Comparison of ENCODE assay signal across 1 cellular context in the genomic region with DNA sequence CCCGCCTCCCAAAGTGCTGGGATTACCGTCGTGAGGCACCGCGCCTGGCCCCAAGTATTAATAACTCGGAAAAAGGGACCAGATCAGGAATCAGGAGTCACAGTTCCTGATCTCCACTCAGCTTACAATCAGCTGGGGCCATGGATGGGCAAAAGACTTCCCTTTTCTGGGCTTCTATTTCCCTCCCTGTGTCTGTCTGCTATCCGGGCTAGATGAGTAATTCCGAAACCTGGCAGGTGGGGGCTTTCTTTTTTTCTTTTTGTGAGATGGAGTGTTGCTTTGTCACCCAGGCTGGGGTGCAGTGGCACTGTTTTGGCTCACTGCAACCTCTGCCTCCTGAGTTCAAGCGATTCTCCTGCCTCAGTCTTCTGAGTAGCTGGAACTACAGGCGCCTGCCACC.
TF ChIP-seq lines count a peak whose summit lies in the region.

No MANE protein-coding gene starts in this region.

TF ChIP-seq in GM12878, 131 proteins besides CTCF, POLR2A, EP300 and RAD21 (continues in another document):
- no peak for TF ChIP-seq CEBPZ (IDR thresholded peaks at IDR 0.05; ENCODE audit: low read depth, low read length)
- TF ChIP-seq KLF5 (IDR thresholded peaks at IDR 0.05; ENCODE audit: partially characterized antibody): no peak
- TF ChIP-seq ATF3 (IDR thresholded peaks at IDR 0.05; ENCODE audit: borderline replicate concordance, extremely low read depth, low read depth, low read length): no peak
- peak; percentile 51; the same call in 1 of the 2 replicates for TF ChIP-seq ATF7 (IDR thresholded peaks at IDR 0.05; ENCODE audit: low read depth)
- no peak for TF ChIP-seq WRNIP1 (IDR thresholded peaks at IDR 0.05; ENCODE audit: borderline replicate concordance, low read depth, low read length)
- no peak for TF ChIP-seq SREBF2 (IDR thresholded peaks at IDR 0.05; ENCODE audit: low read length)
- peak; percentile 56; the same call in 1 of the 2 replicates for TF ChIP-seq GATAD2B (conservative IDR thresholded peaks at IDR 0.05; ENCODE audit: low read depth)
- TF ChIP-seq NR2F1 (conservative IDR thresholded peaks at IDR 0.05): peak; percentile 68
- TF ChIP-seq SREBF1 (IDR thresholded peaks at IDR 0.05; ENCODE audit: low read length): no peak
- TF ChIP-seq LARP7 (IDR thresholded peaks at IDR 0.05): no peak
- no peak for TF ChIP-seq IRF3 (IDR thresholded peaks at IDR 0.05)
- TF ChIP-seq, protein P1, sequence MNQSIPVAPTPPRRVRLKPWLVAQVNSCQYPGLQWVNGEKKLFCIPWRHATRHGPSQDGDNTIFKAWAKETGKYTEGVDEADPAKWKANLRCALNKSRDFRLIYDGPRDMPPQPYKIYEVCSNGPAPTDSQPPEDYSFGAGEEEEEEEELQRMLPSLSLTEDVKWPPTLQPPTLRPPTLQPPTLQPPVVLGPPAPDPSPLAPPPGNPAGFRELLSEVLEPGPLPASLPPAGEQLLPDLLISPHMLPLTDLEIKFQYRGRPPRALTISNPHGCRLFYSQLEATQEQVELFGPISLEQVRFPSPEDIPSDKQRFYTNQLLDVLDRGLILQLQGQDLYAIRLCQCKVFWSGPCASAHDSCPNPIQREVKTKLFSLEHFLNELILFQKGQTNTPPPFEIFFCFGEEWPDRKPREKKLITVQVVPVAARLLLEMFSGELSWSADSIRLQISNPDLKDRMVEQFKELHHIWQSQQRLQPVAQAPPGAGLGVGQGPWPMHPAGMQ (IDR thresholded peaks at IDR 0.05; ENCODE audit: borderline replicate concordance): no peak
- TF ChIP-seq RELB (IDR thresholded peaks at IDR 0.05; ENCODE audit: low read depth): peak; percentile 81
- TF ChIP-seq, protein P2, sequence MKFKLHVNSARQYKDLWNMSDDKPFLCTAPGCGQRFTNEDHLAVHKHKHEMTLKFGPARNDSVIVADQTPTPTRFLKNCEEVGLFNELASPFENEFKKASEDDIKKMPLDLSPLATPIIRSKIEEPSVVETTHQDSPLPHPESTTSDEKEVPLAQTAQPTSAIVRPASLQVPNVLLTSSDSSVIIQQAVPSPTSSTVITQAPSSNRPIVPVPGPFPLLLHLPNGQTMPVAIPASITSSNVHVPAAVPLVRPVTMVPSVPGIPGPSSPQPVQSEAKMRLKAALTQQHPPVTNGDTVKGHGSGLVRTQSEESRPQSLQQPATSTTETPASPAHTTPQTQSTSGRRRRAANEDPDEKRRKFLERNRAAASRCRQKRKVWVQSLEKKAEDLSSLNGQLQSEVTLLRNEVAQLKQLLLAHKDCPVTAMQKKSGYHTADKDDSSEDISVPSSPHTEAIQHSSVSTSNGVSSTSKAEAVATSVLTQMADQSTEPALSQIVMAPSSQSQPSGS (IDR thresholded peaks at IDR 0.05; ENCODE audit: low read length): no peak
- TF ChIP-seq RB1 (IDR thresholded peaks at IDR 0.05; ENCODE audit: borderline replicate concordance): no peak
- TF ChIP-seq BACH1 (IDR thresholded peaks at IDR 0.05; ENCODE audit: borderline replicate concordance): no peak
- TF ChIP-seq ZNF622 (IDR thresholded peaks at IDR 0.05): no peak
- peak; percentile 67 for TF ChIP-seq MTA2 (IDR thresholded peaks at IDR 0.05; ENCODE audit: low read depth)
- no peak for TF ChIP-seq MEF2A (IDR thresholded peaks at IDR 0.05; ENCODE audit: insufficient read depth, low read depth, low read length)
- no peak for TF ChIP-seq CREB1 (IDR thresholded peaks at IDR 0.05; ENCODE audit: low read depth)
- no peak for TF ChIP-seq USF1 (IDR thresholded peaks at IDR 0.05; ENCODE audit: borderline replicate concordance, extremely low read length, insufficient read depth, low read depth, low read length)
- TF ChIP-seq POLR2AphosphoS5 (IDR thresholded peaks at IDR 0.05; ENCODE audit: low read length): no peak
- TF ChIP-seq RUNX3 (IDR thresholded peaks at IDR 0.05; ENCODE audit: low read length): no peak; the same call in 1 of the 2 replicates
- TF ChIP-seq CHD4 (IDR thresholded peaks at IDR 0.05): no peak
- peak; percentile 94 for TF ChIP-seq IKZF1 (conservative IDR thresholded peaks at IDR 0.05)
- TF ChIP-seq SP1 (IDR thresholded peaks at IDR 0.05; ENCODE audit: low read depth, low read length): no peak
- peak; percentile 83 for TF ChIP-seq EED (IDR thresholded peaks at IDR 0.05; ENCODE audit: low read depth)
- no peak for TF ChIP-seq BMI1 (IDR thresholded peaks at IDR 0.05; ENCODE audit: borderline replicate concordance)
- no peak for TF ChIP-seq CHD1 (IDR thresholded peaks at IDR 0.05; ENCODE audit: low read depth, low read length)
- TF ChIP-seq BCLAF1 (IDR thresholded peaks at IDR 0.05): no peak
- TF ChIP-seq FOS (IDR thresholded peaks at IDR 0.05; ENCODE audit: borderline replicate concordance, extremely low read depth, insufficient read length): no peak
- TF ChIP-seq, protein P3, sequence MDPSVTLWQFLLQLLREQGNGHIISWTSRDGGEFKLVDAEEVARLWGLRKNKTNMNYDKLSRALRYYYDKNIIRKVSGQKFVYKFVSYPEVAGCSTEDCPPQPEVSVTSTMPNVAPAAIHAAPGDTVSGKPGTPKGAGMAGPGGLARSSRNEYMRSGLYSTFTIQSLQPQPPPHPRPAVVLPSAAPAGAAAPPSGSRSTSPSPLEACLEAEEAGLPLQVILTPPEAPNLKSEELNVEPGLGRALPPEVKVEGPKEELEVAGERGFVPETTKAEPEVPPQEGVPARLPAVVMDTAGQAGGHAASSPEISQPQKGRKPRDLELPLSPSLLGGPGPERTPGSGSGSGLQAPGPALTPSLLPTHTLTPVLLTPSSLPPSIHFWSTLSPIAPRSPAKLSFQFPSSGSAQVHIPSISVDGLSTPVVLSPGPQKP (IDR thresholded peaks at IDR 0.05; ENCODE audit: low read depth, low read length): no peak
- TF ChIP-seq RBBP5 (conservative IDR thresholded peaks at IDR 0.05): no peak
- no peak for TF ChIP-seq TCF12 (IDR thresholded peaks at IDR 0.05; ENCODE audit: low read depth, low read length)
- no peak for TF ChIP-seq YBX1 (IDR thresholded peaks at IDR 0.05)
- TF ChIP-seq DPF2 (IDR thresholded peaks at IDR 0.05): peak; percentile 85
- peak; percentile 57 for TF ChIP-seq ZNF384 (IDR thresholded peaks at IDR 0.05; ENCODE audit: borderline replicate concordance, low read depth, low read length)
- no peak for TF ChIP-seq ZBED1 (IDR thresholded peaks at IDR 0.05; ENCODE audit: borderline replicate concordance)
- TF ChIP-seq, protein P4, sequence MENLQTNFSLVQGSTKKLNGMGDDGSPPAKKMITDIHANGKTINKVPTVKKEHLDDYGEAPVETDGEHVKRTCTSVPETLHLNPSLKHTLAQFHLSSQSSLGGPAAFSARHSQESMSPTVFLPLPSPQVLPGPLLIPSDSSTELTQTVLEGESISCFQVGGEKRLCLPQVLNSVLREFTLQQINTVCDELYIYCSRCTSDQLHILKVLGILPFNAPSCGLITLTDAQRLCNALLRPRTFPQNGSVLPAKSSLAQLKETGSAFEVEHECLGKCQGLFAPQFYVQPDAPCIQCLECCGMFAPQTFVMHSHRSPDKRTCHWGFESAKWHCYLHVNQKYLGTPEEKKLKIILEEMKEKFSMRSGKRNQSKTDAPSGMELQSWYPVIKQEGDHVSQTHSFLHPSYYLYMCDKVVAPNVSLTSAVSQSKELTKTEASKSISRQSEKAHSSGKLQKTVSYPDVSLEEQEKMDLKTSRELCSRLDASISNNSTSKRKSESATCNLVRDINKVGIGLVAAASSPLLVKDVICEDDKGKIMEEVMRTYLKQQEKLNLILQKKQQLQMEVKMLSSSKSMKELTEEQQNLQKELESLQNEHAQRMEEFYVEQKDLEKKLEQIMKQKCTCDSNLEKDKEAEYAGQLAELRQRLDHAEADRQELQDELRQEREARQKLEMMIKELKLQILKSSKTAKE (IDR thresholded peaks at IDR 0.05; ENCODE audit: low read depth, poor library complexity, severe bottlenecking): peak; percentile 64
- TF ChIP-seq PAX5 (IDR thresholded peaks at IDR 0.05; ENCODE audit: borderline replicate concordance, low read depth, low read length): no peak
- TF ChIP-seq SMC3 (IDR thresholded peaks at IDR 0.05; ENCODE audit: borderline replicate concordance, low read length): no peak
- peak; percentile 93 for TF ChIP-seq IRF4 (IDR thresholded peaks at IDR 0.05; ENCODE audit: low read depth, low read length)
- no peak for TF ChIP-seq GABPA (IDR thresholded peaks at IDR 0.05; ENCODE audit: low read depth)
- no peak for TF ChIP-seq ZZZ3 (IDR thresholded peaks at IDR 0.05; ENCODE audit: control insufficient read depth, insufficient read length, low read depth)
- TF ChIP-seq, protein P5, sequence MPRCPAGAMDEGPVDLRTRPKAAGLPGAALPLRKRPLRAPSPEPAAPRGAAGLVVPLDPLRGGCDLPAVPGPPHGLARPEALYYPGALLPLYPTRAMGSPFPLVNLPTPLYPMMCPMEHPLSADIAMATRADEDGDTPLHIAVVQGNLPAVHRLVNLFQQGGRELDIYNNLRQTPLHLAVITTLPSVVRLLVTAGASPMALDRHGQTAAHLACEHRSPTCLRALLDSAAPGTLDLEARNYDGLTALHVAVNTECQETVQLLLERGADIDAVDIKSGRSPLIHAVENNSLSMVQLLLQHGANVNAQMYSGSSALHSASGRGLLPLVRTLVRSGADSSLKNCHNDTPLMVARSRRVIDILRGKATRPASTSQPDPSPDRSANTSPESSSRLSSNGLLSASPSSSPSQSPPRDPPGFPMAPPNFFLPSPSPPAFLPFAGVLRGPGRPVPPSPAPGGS (IDR thresholded peaks at IDR 0.05; ENCODE audit: borderline replicate concordance, insufficient read depth, low read depth, low read length, poor library complexity, severe bottlenecking): no peak
- TF ChIP-seq SRF (IDR thresholded peaks at IDR 0.05; ENCODE audit: low read depth in 2 of 2, low read length in 2 of 2): no peak
- no peak for TF ChIP-seq NFXL1 (IDR thresholded peaks at IDR 0.05; ENCODE audit: borderline replicate concordance)
